Comparison of ENCODE assay signal across 8 cellular contexts in genomic region chr5:78221964-78222451, GRCh38.
DNase-seq lines count a peak whose midpoint lies in the region; ATAC-seq, FAIRE-seq and TF ChIP-seq lines count a peak whose summit lies in the region.

No MANE protein-coding gene starts in this region.

- no peaks in the 10 kb centered on the region for H3K36me3 ChIP-seq in cardiac muscle cell
- H3K36me3 ChIP-seq in pancreas = peaks cover 0 to 9% (median 9%) of the 10 kb centered on the region in 3 donors

- FAIRE-seq in D721Med (lab: Jason Lieb, UNC) (no peak), pancreas (lab: Jason Lieb, UNC) (no peak)

- no peaks in the 10 kb centered on the region for H3K27me3 ChIP-seq in cardiac muscle cell
- no peaks in the 10 kb centered on the region for H3K27me3 ChIP-seq in right cardiac atrium (ENCODE audit: control insufficient read depth, insufficient read depth)
- no peaks in the 10 kb centered on the region for H3K27me3 ChIP-seq in pancreas

- ATAC-seq in right cardiac atrium (no peak), HG02870 (IDR thresholded peaks at IDR 0.05; ENCODE audit: unreplicated experiment) (peak; percentile 99), pancreas (no peak)

- peak; percentile 29 for TF ChIP-seq CTCF in cardiac muscle cell (IDR thresholded peaks at IDR 0.05; ENCODE audit: low read depth, low read length)
- peak; percentile 37 for TF ChIP-seq CTCF in fibroblast of villous mesenchyme (IDR thresholded peaks at IDR 0.05; ENCODE audit: insufficient read depth, low read depth, low read length)
- no peak for TF ChIP-seq CTCF in D721Med (IDR thresholded peaks at IDR 0.05; ENCODE audit: insufficient read depth, missing control alignments)
- TF ChIP-seq CTCF in pancreas (IDR thresholded peaks at IDR 0.05) = no peak

- no peaks in the 10 kb centered on the region for H3K4me1 ChIP-seq in cardiac muscle cell (ENCODE audit: low read depth)
- no peaks in the 10 kb centered on the region for H3K4me1 ChIP-seq in right cardiac atrium (ENCODE audit: control insufficient read depth, insufficient read depth, low read length)
- no peaks in the 10 kb centered on the region for H3K4me1 ChIP-seq in pancreas

- intact Hi-C loops in right cardiac atrium (cut with DNase I) = no loop called here
- intact Hi-C loops in pancreas (cut with DNase I) = no loop called here

- WGBS in right cardiac atrium = 80% methylated on average over 2 of the region's 2 CpGs
- 94 to 97% methylated on average over 2 of the region's 2 CpGs for WGBS in pancreas, 2 donors

- DNase-seq in cardiac muscle cell (ENCODE audit: low read depth in 1 of 2, low spot score in 1 of 2) (peak in 1 of 2 donors; percentile 47), right cardiac atrium (no peak), NOMO-1 treated with dmso at 0.1 percent for 144 hours (lab: John Stamatoyannopoulos, UW; ENCODE audit: unreplicated experiment) (peak; percentile 90), fibroblast of villous mesenchyme (ENCODE audit: low read depth) (peak; percentile 34), D721Med (ENCODE audit: insufficient read length, low spot score) (no peak), pancreas (no peak), ecto neural progenitor cell (ENCODE audit: low spot score) (no peak)

- no peak overlapping the region for H3K27ac ChIP-seq in cardiac muscle cell
- no peak overlapping the region for H3K27ac ChIP-seq in right cardiac atrium (ENCODE audit: low read length)
- H3K27ac ChIP-seq in pancreas = no peak overlapping the region

- H3K9me3 ChIP-seq in cardiac muscle cell (ENCODE audit: low read depth) (no peaks in the 10 kb centered on the region), right cardiac atrium (ENCODE audit: control insufficient read depth, low read length) (no peaks in the 10 kb centered on the region), pancreas (no peaks in the 10 kb centered on the region)

- H3K4me3 ChIP-seq in cardiac muscle cell (no peak overlapping the region), right cardiac atrium (ENCODE audit: low read length) (no peak overlapping the region), fibroblast of villous mesenchyme (ENCODE audit: low read depth, low read length) (no peak overlapping the region), pancreas (no peak overlapping the region)

Comparison
In these comparisons a context has a peak if more than half of its experiments do, and no peak if none do; other contexts are left out.
1. DNase-seq: peak in NOMO-1 treated with dmso at 0.1 percent for 144 hours (single experiment) and fibroblast of villous mesenchyme (single experiment); none in right cardiac atrium (0 of 3), D721Med (single experiment), pancreas (0 of 6) and ecto neural progenitor cell (single experiment).
2. CTCF ChIP-seq: peak in cardiac muscle cell (single experiment) and fibroblast of villous mesenchyme (single experiment); none in D721Med (single experiment) and pancreas (0 of 4).